Comparison of ENCODE assay signal across 1 cellular context in the genomic region with DNA sequence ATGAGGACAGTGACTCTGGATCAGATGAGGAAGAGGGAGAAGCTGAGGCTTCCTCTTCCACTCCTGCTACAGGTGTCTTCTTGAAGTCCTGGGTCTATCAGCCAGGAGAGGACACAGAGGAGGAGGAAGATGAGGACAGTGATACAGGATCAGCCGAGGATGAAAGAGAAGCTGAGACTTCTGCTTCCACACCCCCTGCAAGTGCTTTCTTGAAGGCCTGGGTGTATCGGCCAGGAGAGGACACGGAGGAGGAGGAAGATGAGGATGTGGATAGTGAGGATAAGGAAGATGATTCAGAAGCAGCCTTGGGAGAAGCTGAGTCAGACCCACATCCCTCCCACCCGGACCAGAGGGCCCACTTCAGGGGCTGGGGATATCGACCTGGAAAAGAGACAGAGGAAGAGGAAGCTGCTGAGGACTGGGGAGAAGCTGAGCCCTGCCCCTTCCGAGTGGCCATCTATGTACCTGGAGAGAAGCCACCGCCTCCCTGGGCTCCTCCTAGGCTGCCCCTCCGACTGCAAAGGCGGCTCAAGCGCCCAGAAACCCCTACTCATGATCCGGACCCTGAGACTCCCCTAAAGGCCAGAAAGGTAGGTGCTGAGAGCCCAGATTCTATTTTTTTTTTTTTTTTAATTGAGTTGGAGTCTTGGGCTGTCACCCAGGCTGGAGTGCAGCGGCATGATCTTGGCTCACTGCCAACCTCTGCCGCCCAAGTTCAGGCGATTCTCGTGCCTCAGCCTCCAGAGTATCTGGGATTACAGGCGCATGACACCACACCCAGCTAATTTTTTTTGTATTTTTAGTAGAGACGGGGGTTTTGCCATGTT.
TF ChIP-seq lines count a peak whose summit lies in the region.

No MANE protein-coding gene starts in this region.

TF ChIP-seq in GM23338, 12 proteins besides CTCF, POLR2A, EP300 and RAD21 (continued from another document):
- TF ChIP-seq, protein P1, sequence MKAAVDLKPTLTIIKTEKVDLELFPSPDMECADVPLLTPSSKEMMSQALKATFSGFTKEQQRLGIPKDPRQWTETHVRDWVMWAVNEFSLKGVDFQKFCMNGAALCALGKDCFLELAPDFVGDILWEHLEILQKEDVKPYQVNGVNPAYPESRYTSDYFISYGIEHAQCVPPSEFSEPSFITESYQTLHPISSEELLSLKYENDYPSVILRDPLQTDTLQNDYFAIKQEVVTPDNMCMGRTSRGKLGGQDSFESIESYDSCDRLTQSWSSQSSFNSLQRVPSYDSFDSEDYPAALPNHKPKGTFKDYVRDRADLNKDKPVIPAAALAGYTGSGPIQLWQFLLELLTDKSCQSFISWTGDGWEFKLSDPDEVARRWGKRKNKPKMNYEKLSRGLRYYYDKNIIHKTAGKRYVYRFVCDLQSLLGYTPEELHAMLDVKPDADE (IDR thresholded peaks at IDR 0.05), result no peak
- TF ChIP-seq EZH2phosphoT487 (IDR thresholded peaks at IDR 0.05; ENCODE audit: unreplicated experiment) (no peak), POLR2AphosphoS5 (IDR thresholded peaks at IDR 0.05; ENCODE audit: low read depth) (no peak), STAT1 (IDR thresholded peaks at IDR 0.05; ENCODE audit: unreplicated experiment) (no peak), ZNF114 (CRISPR knock-in tag; IDR thresholded peaks at IDR 0.05) (no peak), ZNF331 (CRISPR knock-in tag; IDR thresholded peaks at IDR 0.05; ENCODE audit: low read depth) (no peak)
- TF ChIP-seq, protein P2, sequence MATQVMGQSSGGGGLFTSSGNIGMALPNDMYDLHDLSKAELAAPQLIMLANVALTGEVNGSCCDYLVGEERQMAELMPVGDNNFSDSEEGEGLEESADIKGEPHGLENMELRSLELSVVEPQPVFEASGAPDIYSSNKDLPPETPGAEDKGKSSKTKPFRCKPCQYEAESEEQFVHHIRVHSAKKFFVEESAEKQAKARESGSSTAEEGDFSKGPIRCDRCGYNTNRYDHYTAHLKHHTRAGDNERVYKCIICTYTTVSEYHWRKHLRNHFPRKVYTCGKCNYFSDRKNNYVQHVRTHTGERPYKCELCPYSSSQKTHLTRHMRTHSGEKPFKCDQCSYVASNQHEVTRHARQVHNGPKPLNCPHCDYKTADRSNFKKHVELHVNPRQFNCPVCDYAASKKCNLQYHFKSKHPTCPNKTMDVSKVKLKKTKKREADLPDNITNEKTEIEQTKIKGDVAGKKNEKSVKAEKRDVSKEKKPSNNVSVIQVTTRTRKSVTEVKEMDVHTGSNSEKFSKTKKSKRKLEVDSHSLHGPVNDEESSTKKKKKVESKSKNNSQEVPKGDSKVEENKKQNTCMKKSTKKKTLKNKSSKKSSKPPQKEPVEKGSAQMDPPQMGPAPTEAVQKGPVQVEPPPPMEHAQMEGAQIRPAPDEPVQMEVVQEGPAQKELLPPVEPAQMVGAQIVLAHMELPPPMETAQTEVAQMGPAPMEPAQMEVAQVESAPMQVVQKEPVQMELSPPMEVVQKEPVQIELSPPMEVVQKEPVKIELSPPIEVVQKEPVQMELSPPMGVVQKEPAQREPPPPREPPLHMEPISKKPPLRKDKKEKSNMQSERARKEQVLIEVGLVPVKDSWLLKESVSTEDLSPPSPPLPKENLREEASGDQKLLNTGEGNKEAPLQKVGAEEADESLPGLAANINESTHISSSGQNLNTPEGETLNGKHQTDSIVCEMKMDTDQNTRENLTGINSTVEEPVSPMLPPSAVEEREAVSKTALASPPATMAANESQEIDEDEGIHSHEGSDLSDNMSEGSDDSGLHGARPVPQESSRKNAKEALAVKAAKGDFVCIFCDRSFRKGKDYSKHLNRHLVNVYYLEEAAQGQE (IDR thresholded peaks at IDR 0.05; ENCODE audit: unreplicated experiment), result no peak
- TF ChIP-seq, protein P3, sequence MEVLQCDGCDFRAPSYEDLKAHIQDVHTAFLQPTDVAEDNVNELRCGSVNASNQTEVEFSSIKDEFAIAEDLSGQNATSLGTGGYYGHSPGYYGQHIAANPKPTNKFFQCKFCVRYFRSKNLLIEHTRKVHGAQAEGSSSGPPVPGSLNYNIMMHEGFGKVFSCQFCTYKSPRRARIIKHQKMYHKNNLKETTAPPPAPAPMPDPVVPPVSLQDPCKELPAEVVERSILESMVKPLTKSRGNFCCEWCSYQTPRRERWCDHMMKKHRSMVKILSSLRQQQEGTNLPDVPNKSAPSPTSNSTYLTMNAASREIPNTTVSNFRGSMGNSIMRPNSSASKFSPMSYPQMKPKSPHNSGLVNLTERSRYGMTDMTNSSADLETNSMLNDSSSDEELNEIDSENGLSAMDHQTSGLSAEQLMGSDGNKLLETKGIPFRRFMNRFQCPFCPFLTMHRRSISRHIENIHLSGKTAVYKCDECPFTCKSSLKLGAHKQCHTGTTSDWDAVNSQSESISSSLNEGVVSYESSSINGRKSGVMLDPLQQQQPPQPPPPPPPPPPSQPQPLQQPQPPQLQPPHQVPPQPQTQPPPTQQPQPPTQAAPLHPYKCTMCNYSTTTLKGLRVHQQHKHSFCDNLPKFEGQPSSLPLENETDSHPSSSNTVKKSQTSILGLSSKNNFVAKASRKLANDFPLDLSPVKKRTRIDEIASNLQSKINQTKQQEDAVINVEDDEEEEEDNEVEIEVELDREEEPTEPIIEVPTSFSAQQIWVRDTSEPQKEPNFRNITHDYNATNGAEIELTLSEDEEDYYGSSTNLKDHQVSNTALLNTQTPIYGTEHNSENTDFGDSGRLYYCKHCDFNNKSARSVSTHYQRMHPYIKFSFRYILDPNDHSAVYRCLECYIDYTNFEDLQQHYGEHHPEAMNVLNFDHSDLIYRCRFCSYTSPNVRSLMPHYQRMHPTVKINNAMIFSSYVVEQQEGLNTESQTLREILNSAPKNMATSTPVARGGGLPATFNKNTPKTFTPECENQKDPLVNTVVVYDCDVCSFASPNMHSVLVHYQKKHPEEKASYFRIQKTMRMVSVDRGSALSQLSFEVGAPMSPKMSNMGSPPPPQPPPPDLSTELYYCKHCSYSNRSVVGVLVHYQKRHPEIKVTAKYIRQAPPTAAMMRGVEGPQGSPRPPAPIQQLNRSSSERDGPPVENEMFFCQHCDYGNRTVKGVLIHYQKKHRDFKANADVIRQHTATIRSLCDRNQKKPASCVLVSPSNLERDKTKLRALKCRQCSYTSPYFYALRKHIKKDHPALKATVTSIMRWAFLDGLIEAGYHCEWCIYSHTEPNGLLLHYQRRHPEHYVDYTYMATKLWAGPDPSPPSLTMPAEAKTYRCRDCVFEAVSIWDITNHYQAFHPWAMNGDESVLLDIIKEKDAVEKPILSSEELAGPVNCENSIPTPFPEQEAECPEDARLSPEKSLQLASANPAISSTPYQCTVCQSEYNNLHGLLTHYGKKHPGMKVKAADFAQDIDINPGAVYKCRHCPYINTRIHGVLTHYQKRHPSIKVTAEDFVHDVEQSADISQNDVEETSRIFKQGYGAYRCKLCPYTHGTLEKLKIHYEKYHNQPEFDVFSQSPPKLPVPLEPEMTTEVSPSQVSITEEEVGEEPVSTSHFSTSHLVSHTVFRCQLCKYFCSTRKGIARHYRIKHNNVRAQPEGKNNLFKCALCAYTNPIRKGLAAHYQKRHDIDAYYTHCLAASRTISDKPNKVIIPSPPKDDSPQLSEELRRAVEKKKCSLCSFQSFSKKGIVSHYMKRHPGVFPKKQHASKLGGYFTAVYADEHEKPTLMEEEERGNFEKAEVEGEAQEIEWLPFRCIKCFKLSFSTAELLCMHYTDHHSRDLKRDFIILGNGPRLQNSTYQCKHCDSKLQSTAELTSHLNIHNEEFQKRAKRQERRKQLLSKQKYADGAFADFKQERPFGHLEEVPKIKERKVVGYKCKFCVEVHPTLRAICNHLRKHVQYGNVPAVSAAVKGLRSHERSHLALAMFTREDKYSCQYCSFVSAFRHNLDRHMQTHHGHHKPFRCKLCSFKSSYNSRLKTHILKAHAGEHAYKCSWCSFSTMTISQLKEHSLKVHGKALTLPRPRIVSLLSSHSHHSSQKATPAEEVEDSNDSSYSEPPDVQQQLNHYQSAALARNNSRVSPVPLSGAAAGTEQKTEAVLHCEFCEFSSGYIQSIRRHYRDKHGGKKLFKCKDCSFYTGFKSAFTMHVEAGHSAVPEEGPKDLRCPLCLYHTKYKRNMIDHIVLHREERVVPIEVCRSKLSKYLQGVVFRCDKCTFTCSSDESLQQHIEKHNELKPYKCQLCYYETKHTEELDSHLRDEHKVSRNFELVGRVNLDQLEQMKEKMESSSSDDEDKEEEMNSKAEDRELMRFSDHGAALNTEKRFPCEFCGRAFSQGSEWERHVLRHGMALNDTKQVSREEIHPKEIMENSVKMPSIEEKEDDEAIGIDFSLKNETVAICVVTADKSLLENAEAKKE (CRISPR knock-in tag; IDR thresholded peaks at IDR 0.05), result no peak
TF ChIP-seq in GM23338: peak in this region for 0.
